ENCODE assay signal across 17 cellular contexts in the genomic region with DNA sequence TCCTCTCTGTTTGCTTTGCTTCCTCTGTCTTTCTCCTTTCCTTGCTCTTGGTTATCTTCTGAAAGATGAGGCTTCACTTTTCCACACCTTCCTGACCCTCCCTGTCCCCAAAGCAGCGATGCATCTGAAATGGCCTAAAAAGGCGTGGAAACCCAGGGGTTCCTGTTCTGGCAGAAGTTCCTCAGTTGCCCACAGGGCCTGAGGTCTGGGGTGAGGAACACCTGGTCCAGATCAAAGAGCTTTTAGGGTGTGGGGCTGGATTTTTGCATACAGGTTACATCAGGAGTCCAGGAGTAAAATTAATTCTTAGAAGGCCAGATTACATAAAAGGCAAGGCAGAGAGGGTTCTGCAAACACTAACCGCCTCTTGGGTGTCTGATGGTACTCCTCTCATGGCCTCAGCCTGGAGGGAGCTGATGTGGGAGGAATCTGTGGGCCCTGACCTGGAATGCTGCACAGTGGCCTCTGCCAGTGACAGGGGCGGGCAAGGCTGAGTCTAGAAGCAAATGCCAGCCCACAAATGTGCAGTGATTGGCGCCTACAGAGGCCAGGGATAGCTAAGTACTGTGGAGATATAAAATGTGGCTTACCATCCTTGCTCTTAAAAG. TPM values are rescaled to one million over a fixed set of nuclear protein-coding genes. Genes with fewer than 3 reads are reported as not detected.
DNase-seq lines count a peak whose midpoint lies in the region; ATAC-seq and TF ChIP-seq lines count a peak whose summit lies in the region.
"Had no signal": no experiment of that assay in that cellular context is flagged by ENCODE, and none has a peak within 500 bp of the region (broad histone marks: within the 10 kb centered on the region; RNA-seq: fewer than 3 reads in every experiment).

No MANE protein-coding gene starts in this region.

- no peaks in the 10 kb centered on the region for H3K36me3 ChIP-seq in CD8-positive, alpha-beta T cell (ENCODE audit: insufficient read depth, low read length)
- H3K36me3 ChIP-seq in A673 (ENCODE audit: insufficient read depth, low read length, poor library complexity, severe bottlenecking) (no peaks in the 10 kb centered on the region), gastroesophageal sphincter (no peaks in the 10 kb centered on the region)
- H3K36me3 ChIP-seq: thoracic aorta had no signal

- no TSS peak for BruUV-seq in A673 (replicated peaks; lab: Mats Ljungman, UMichigan)

- H3K27ac Mint-ChIP-seq in CD8-positive, alpha-beta T cell = peak overlapping the region; percentile 83
- H3K27ac Mint-ChIP-seq in T-cell = peak overlapping the region; percentile 62 to 91

- CTCF ChIA-PET in CD8-positive, alpha-beta T cell (lab: Charles Lee) = interaction anchor here (0.8 to 8.2 kb wide), 9 partner anchors 8 to 75 kb away, joined by 3 to 52 read pairs (median 12); no protein-coding TSS in a partner anchor
- CTCF ChIA-PET in T-cell (lab: Charles Lee) = interaction anchor here in 1 of 2 donors (1.4 to 2.8 kb wide), 3 partner anchors 21 to 71 kb away, joined by 4 to 28 read pairs (median 11); no protein-coding TSS in a partner anchor
- CTCF ChIA-PET in A673 (lab: Charles Lee) = interaction anchor here (0.6 kb wide), 1 partner anchor 9 kb away, joined by 4 read pairs; no protein-coding TSS in a partner anchor

- H3K4me3 Mint-ChIP-seq in CD8-positive, alpha-beta T cell = no peak overlapping the region
- H3K4me3 Mint-ChIP-seq in T-cell = peak overlapping the region in 2 of 3 donors; percentile 14 to 73

- intact Hi-C loops in CD8-positive, alpha-beta T cell (cut with DNase I, micrococcal nuclease) = loop anchor here in 1 of 2 experiments (2.0 kb wide), 1 partner anchor 20 kb away; no protein-coding TSS in a partner anchor
- intact Hi-C loops in A673 (cut with micrococcal nuclease; ENCODE audit: unreplicated experiment) = no loop called here

- no peaks in the 10 kb centered on the region for H3K27me3 Mint-ChIP-seq in CD8-positive, alpha-beta T cell (ENCODE audit: low read depth)
- H3K27me3 Mint-ChIP-seq in T-cell = no peaks in the 10 kb centered on the region

- ATAC-seq in CD8-positive, alpha-beta T cell = no peak
- no peak for ATAC-seq in T-cell (replicated peaks in 1 of 4)
- ATAC-seq in HG02884 (IDR thresholded peaks at IDR 0.05; ENCODE audit: unreplicated experiment) = no peak
- no peak for ATAC-seq in GM21526 (IDR thresholded peaks at IDR 0.05; ENCODE audit: low FRiP score, unreplicated experiment)
- no peak for ATAC-seq in gastroesophageal sphincter

- no peak overlapping the region for H3K27ac ChIP-seq in CD8-positive, alpha-beta T cell (ENCODE audit: low read depth, low read length)
- H3K27ac ChIP-seq in A673 (ENCODE audit: low read depth, low read length, poor library complexity, severe bottlenecking) = no peak overlapping the region
- H3K27ac ChIP-seq in gastroesophageal sphincter = no peak overlapping the region
- H3K27ac ChIP-seq: BLaER1, psoas muscle, thoracic aorta had no signal

- H3K4me1 ChIP-seq in CD8-positive, alpha-beta T cell (ENCODE audit: insufficient read depth, low read length) = peaks cover 96% of the 10 kb centered on the region
- H3K4me1 ChIP-seq in A673 (ENCODE audit: insufficient read depth, low read length, poor library complexity, severe bottlenecking) = peaks cover 9% of the 10 kb centered on the region
- peaks cover 0 to 93% (median 40%) of the 10 kb centered on the region in 3 donors for H3K4me1 ChIP-seq in gastroesophageal sphincter

- peaks cover 14% of the 10 kb centered on the region for H3K36me3 Mint-ChIP-seq in CD8-positive, alpha-beta T cell
- peaks cover 2% of the 10 kb centered on the region for H3K36me3 Mint-ChIP-seq in T-cell

- no peak for TF ChIP-seq CTCF in CD8-positive, alpha-beta T cell (IDR thresholded peaks at IDR 0.05)
- no peak for TF ChIP-seq CTCF in A673 (conservative IDR thresholded peaks at IDR 0.05; ENCODE audit: low read depth, low read length)
- no peak for TF ChIP-seq CTCF in gastroesophageal sphincter (IDR thresholded peaks at IDR 0.05)

- H3K9me3 Mint-ChIP-seq in CD8-positive, alpha-beta T cell = no peaks in the 10 kb centered on the region
- no peaks in the 10 kb centered on the region for H3K9me3 Mint-ChIP-seq in T-cell

- DNase-seq in AG08395 (ENCODE audit: low spot score) (peak; percentile 21), T-cell (no peak), left kidney (ENCODE audit: low read depth, low spot score) (peak; percentile 36), A673 (ENCODE audit: low spot score) (no peak)
- no peak for DNase-seq in CD8-positive, alpha-beta T cell
- DNase-seq: activated CD8-positive, alpha-beta memory T cell treated with anti-CD3 and anti-CD28 coated beads for 24 hours; heart right ventricle; kidney glomerular epithelial cell; MV-4-11; NCI-H2171 treated with DMSO at 0.1 percent for 48 hours; psoas muscle; SHP77 treated with DMSO at 0.1 percent for 48 hours had no signal

- H3K4me3 ChIP-seq in CD8-positive, alpha-beta T cell (ENCODE audit: low read depth, low read length) = no peak overlapping the region
- H3K4me3 ChIP-seq in A673 (ENCODE audit: low read depth, low read length, poor library complexity, severe bottlenecking) (no peak overlapping the region), gastroesophageal sphincter (no peak overlapping the region)
- H3K4me3 ChIP-seq: BLaER1, heart right ventricle, psoas muscle, thoracic aorta had no signal

- H3K9me3 ChIP-seq in CD8-positive, alpha-beta T cell (ENCODE audit: low read length) = no peaks in the 10 kb centered on the region
- H3K9me3 ChIP-seq in A673 (ENCODE audit: low read depth, low read length, poor library complexity, severe bottlenecking) (no peaks in the 10 kb centered on the region), gastroesophageal sphincter (no peaks in the 10 kb centered on the region)
- H3K9me3 ChIP-seq: BLaER1, heart right ventricle, psoas muscle, thoracic aorta had no signal

- POLR2A ChIA-PET in CD8-positive, alpha-beta T cell (lab: Charles Lee) = no interaction called here
- POLR2A ChIA-PET in T-cell (lab: Charles Lee) (no interaction called here), A673 (lab: Charles Lee; ENCODE audit: low non-redundant PET) (no interaction called here)

- TF ChIP-seq EP300 in gastroesophageal sphincter (IDR thresholded peaks at IDR 0.05) = no peak

- WGBS in gastroesophageal sphincter (ENCODE audit: low coverage in 1 of 2), 2 donors = 96 to 100% methylated on average over 3 to 4 of the region's 5 CpGs

- H3K27me3 ChIP-seq in CD8-positive, alpha-beta T cell (ENCODE audit: insufficient read depth, low read length) = no peaks in the 10 kb centered on the region
- no peaks in the 10 kb centered on the region for H3K27me3 ChIP-seq in A673 (replicated peaks; ENCODE audit: insufficient read depth, low read depth, low read length, poor library complexity)
- no peaks in the 10 kb centered on the region for H3K27me3 ChIP-seq in gastroesophageal sphincter
- H3K27me3 ChIP-seq: BLaER1, heart right ventricle had no signal

- TF ChIP-seq POLR2A in gastroesophageal sphincter (IDR thresholded peaks at IDR 0.05) = no peak

- H3K4me1 Mint-ChIP-seq in CD8-positive, alpha-beta T cell (ENCODE audit: low read depth) = peaks cover 95% of the 10 kb centered on the region
- peaks cover 94 to 98% (median 97%) of the 10 kb centered on the region in 3 donors for H3K4me1 Mint-ChIP-seq in T-cell

RNA-seq across cellular contexts. Expression of a gene that starts 41.8 kb away (rescaled TPM):
- total RNA-seq in CD8-positive, alpha-beta T cell = 10 to 100 TPM; 60.3 to 67.5 TPM
- total RNA-seq in T-cell (100 to 1,000 TPM; 126 to 153 (median 136) TPM), A673 (2021) (33.5 and 39.9 TPM in 2 replicates), gastroesophageal sphincter (10 to 100 TPM; 30.2 to 45.1 (median 37.8) TPM)

Comparison
In these comparisons a context has a peak if more than half of its experiments do, and no peak if none do; other contexts are left out.
1. DNase-seq: peak in AG08395 (single experiment) and left kidney (single experiment); none in CD8-positive, alpha-beta T cell (0 of 7), T-cell (0 of 34) and A673 (single experiment).